ENCODE assay signal across 8 cellular contexts in the genomic region with DNA sequence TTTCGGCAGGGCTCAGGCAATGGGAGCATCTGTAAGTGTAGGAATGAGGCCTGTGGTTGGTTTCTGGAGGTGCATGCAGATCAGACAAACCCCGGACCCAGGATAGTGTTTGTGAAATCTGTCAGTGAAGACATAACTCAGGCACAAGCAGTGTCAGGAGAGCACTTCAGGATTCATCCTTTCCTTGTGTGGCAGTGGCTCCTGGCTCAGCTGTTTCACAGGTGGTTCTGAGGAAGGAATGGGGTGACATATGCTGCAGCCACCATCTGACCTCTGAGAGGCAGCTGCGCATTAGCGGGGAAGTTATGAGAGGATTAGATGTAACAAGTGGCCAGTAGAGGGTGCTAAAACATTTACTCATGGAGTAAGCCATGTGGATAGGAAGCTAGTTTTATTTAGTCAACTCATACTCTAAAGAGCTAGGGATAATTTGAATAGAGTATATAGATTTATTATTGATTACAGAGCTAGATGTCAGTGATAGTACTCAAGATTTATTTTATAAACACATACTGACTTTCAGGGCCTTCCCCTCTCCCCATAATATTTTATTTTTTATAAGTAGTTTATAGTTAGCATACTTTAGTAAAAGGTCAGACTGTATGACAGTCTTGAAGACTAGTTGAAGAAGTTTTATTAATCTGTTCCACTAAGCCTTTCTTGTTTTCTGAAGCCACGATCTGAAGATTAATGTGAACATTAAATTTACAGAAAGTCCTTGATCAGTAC. TPM values are rescaled to one million over a fixed set of nuclear protein-coding genes. Genes with fewer than 3 reads are reported as not detected.
DNase-seq lines count a peak whose midpoint lies in the region; ATAC-seq and TF ChIP-seq lines count a peak whose summit lies in the region.

No MANE protein-coding gene starts in this region.

- H3K4me3 ChIP-seq in HFF-Myc (replicated peaks; ENCODE audit: low read depth, low read length) (no peak overlapping the region), Panc1 (ENCODE audit: low read depth in 2 of 2, low read length in 2 of 2) (no peak overlapping the region), adrenal gland (no peak overlapping the region)

- CTCF ChIA-PET in Panc1 (lab: Charles Lee): interaction anchor here (0.6 to 1.0 kb wide), 6 partner anchors 10 to 958 kb away, joined by 3 to 5 read pairs (median 4); no protein-coding TSS in a partner anchor

- no TSS peak for BruUV-seq in Panc1 (replicated peaks; lab: Mats Ljungman, UMichigan)

- 45 to 49% (median 47%) methylated on average over 5 of the region's 5 CpGs for WGBS in adrenal gland, 4 donors

- TF ChIP-seq CTCF in HFF-Myc (IDR thresholded peaks at IDR 0.05; ENCODE audit: low read depth, low read length, missing control alignments): peak; percentile 56
- peak; percentile 83 for TF ChIP-seq CTCF in Panc1 (IDR thresholded peaks at IDR 0.05)
- TF ChIP-seq CTCF in adrenal gland (IDR thresholded peaks at IDR 0.05): peak; percentile 42 to 67 (median 58)

- H3K4me1 ChIP-seq in Panc1 (ENCODE audit: control insufficient read depth, insufficient read depth, low read length): no peaks in the 10 kb centered on the region
- peaks cover 0 to 12% of the 10 kb centered on the region in 2 donors for H3K4me1 ChIP-seq in adrenal gland (replicated peaks in 1 of 2)

- in situ Hi-C loops in Panc1 (cut with HindIII; ENCODE audit: low pct_unique_long_range_greater_than_20kb, low sequenced_read_pairs): no loop called here

- no peak overlapping the region for H3K27ac ChIP-seq in Panc1 (ENCODE audit: low read length)
- H3K27ac ChIP-seq in adrenal gland: peak overlapping the region in 1 of 5 donors; percentile 0

- peak; percentile 72 for ATAC-seq in Right ventricle myocardium inferior
- peak; percentile 97 for ATAC-seq in Panc1
- ATAC-seq in left cardiac atrium: peak; percentile 84 to 91

- intact Hi-C loops in Right ventricle myocardium inferior (cut with DNase I): no loop called here
- intact Hi-C loops in cardiac septum (cut with DNase I): loop anchor here (2.0 kb wide), 1 partner anchor 75 kb away; a partner anchor contains a TSS
- intact Hi-C loops in Panc1 (cut with micrococcal nuclease; ENCODE audit: unreplicated experiment): no loop called here
- intact Hi-C loops in adrenal gland (cut with DNase I): no loop called here
- intact Hi-C loops in left cardiac atrium (cut with DNase I): no loop called here

- no peaks in the 10 kb centered on the region for H3K36me3 ChIP-seq in Panc1 (ENCODE audit: control insufficient read depth, insufficient read depth, low read length)
- peaks cover 0 to 9% of the 10 kb centered on the region in 2 donors for H3K36me3 ChIP-seq in adrenal gland (replicated peaks in 1 of 2)

- no peak for DNase-seq in Right ventricle myocardium inferior (ENCODE audit: missing footprints)
- DNase-seq in cardiac septum (ENCODE audit: low spot score): no peak
- DNase-seq in HFF-Myc (ENCODE audit: extremely low read depth, low read depth): peak; percentile 88
- DNase-seq in M059J (ENCODE audit: low read depth): peak; percentile 75
- DNase-seq in Panc1 (ENCODE audit: low read depth, low spot score): peak; percentile 25
- DNase-seq in adrenal gland: peak; percentile 47 to 74 (median 56)
- peak; percentile 26 for DNase-seq in left cardiac atrium
- DNase-seq in putamen (ENCODE audit: low spot score): peak; percentile 38

- H3K9me3 ChIP-seq in Panc1 (ENCODE audit: control insufficient read depth, insufficient read depth, low read depth, low read length): no peaks in the 10 kb centered on the region
- H3K9me3 ChIP-seq in adrenal gland (replicated peaks in 1 of 3): no peaks in the 10 kb centered on the region

- POLR2A ChIA-PET in Panc1 (lab: Charles Lee): no interaction called here

- H3K27me3 ChIP-seq in Panc1 (ENCODE audit: control insufficient read depth, insufficient read depth, low read length) (no peaks in the 10 kb centered on the region), adrenal gland (no peaks in the 10 kb centered on the region)

- no peak for TF ChIP-seq POLR2A in adrenal gland (IDR thresholded peaks at IDR 0.05)

RNA-seq across cellular contexts. Expression of a gene that starts 28.4 kb away (rescaled TPM):
- total RNA-seq in Right ventricle myocardium inferior: 563 TPM
- 396 TPM for total RNA-seq in cardiac septum
- 44.2 and 76.1 TPM in 2 replicates for total RNA-seq in M059J (2014; rRNA removed; shearing (Covaris generic))
- total RNA-seq in Panc1 (2021; ENCODE audit: unreplicated experiment): 78.7 TPM
- polyA plus RNA-seq in Panc1 (2012; ENCODE audit: insufficient read length): 27.1 TPM
- 100 to 1,000 TPM in 1 of 8 donors, 10 to 100 TPM in 7; 43.1 to 104 (median 62.5) TPM for total RNA-seq in adrenal gland
- polyA plus RNA-seq in adrenal gland: 10 to 100 TPM in 2 of 3 donors, 1 to 10 TPM in 1; 6.9 to 62.2 (median 12.2) TPM
- 100 to 1,000 TPM; 323 to 422 TPM for total RNA-seq in left cardiac atrium

Comparison
In these comparisons a context has a peak if more than half of its experiments do, and no peak if none do; other contexts are left out.
1. DNase-seq: peak in HFF-Myc (single experiment), M059J (single experiment), Panc1 (single experiment), adrenal gland (7 of 7), left cardiac atrium (single experiment) and putamen (single experiment); none in Right ventricle myocardium inferior (single experiment) and cardiac septum (single experiment).
2. Peak in every context shown above with its lines, with median percentiles within 50 percentile points of each other: ATAC-seq and CTCF ChIP-seq.